Comparison of ENCODE assay signal across 1 cellular context in the genomic region with DNA sequence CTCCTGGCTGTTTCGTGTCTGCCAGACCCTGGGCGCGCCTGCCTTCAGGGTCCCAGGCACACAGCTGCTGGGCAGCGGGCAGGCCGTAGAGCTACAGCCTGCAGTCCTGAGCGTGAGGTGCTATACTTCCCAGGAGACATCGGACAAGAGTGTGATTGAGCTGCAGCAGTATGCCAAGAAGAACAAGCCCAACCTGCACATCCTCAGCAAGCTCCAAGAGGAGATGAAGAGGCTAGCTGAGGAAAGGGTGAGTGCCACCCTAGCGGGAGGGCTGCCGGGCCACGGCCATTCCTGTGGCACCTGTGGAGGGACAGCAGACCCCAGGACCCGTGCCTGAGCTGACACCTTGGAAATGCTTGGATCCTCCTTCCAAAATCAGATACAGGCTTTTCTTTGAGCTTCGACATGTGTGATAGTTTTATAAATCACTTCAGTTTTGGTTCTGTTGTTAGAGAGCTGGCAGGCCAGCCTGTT.
TF ChIP-seq lines count a peak whose summit lies in the region.

No MANE protein-coding gene starts in this region.

TF ChIP-seq in K562, 482 proteins besides CTCF, POLR2A, EP300 and RAD21:
- TF ChIP-seq KLF13 (tag; IDR thresholded peaks at IDR 0.05; ENCODE audit: borderline replicate concordance, low read depth) (0 out of 2 replicates have a peak, but pooled peaks have one; percentile 13), TBL1XR1 (IDR thresholded peaks at IDR 0.05; ENCODE audit: low read length in 2 of 2) (0 out of 4 replicates have a peak, but pooled peaks of 1 of the 2 experiments have one; percentile 21), CBX5 (IDR thresholded peaks at IDR 0.05; ENCODE audit: borderline replicate concordance, low read depth) (no peak), PML (IDR thresholded peaks at IDR 0.05; ENCODE audit: low read length) (0 out of 2 replicates have a peak, but pooled peaks have one; percentile 19), HDAC6 (IDR thresholded peaks at IDR 0.05; ENCODE audit: low read depth, low read length) (0 out of 2 replicates have a peak, but pooled peaks have one; percentile 0), FUS (optimal IDR thresholded peaks at IDR 0.05; ENCODE audit: low read depth, low read length) (no peak), ZNF224 (CRISPR knock-in tag; IDR thresholded peaks at IDR 0.05) (no peak), BMI1 (IDR thresholded peaks at IDR 0.05; ENCODE audit: low read length) (no peak), RBFOX2 (IDR thresholded peaks at IDR 0.05; ENCODE audit: low read depth, low read length) (peak; percentile 49), BCL6 (CRISPR knock-in tag; IDR thresholded peaks at IDR 0.05) (no peak)
- TF ChIP-seq, protein P1, sequence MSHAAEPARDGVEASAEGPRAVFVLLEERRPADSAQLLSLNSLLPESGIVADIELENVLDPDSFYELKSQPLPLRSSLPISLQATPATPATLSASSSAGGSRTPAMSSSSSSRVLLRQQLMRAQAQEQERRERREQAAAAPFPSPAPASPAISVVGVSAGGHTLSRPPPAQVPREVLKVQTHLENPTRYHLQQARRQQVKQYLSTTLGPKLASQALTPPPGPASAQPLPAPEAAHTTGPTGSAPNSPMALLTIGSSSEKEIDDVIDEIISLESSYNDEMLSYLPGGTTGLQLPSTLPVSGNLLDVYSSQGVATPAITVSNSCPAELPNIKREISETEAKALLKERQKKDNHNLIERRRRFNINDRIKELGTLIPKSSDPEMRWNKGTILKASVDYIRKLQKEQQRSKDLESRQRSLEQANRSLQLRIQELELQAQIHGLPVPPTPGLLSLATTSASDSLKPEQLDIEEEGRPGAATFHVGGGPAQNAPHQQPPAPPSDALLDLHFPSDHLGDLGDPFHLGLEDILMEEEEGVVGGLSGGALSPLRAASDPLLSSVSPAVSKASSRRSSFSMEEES (CRISPR knock-in tag; IDR thresholded peaks at IDR 0.05): no peak
